21 cellular contexts compared by ENCODE assay signal in the genomic region with DNA sequence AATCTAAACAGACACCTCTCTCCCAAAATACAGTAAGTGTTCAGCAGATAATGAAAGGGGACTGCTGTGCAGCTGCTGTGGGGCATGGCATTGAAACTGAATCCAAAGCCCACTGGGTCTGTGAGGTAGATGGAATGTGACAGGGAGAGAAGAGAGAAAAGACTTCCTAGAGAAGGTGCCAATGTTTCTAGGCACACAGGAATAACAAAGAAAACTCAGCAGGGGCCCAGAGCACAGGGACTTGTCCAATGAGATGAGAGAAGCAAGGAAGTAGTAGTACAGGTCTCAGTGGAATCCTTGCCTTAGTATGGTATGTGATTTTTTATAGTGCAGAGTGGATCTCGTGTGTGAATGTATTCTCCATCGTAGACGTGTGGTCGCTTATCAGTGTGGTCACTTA.
DNase-seq lines count a peak whose midpoint lies in the region; ATAC-seq, FAIRE-seq and TF ChIP-seq lines count a peak whose summit lies in the region.
"Had no signal": no experiment of that assay in that cellular context is flagged by ENCODE, and none has a peak within 500 bp of the region (broad histone marks: within the 10 kb centered on the region; RNA-seq: fewer than 3 reads in every experiment).

No MANE protein-coding gene starts in this region.

- no peak overlapping the region for H3K9ac ChIP-seq in H9 (ENCODE audit: extremely low read depth, insufficient read length, low read length)
- no peak overlapping the region for H3K9ac ChIP-seq in endodermal cell (ENCODE audit: extremely low read depth, low read length, poor library complexity, severe bottlenecking)
- no peak overlapping the region for H3K9ac ChIP-seq in neural progenitor cell
- no peak overlapping the region for H3K9ac ChIP-seq in colonic mucosa (ENCODE audit: low read depth in 2 of 2, low read length in 2 of 2)
- no peak overlapping the region for H3K9ac ChIP-seq in kidney (ENCODE audit: low read length in 2 of 2)
- H3K9ac ChIP-seq: BLaER1 treated with 17β-estradiol and CSF1 and Interleukin-3, amounts not matched to agents 10 nM and 100 nM had no signal

- H3K4me2 ChIP-seq in H9 (ENCODE audit: insufficient read depth, insufficient read length, low read length) = no peak overlapping the region
- H3K4me2 ChIP-seq in neural progenitor cell = no peak overlapping the region
- H3K4me2 ChIP-seq: A549; BLaER1 treated with 17β-estradiol and CSF1 and Interleukin-3, amounts not matched to agents 10 nM and 100 nM had no signal

- TF ChIP-seq CTCF in H9 (conservative IDR thresholded peaks at IDR 0.05) (no peak), endodermal cell (conservative IDR thresholded peaks at IDR 0.05) (no peak), neural progenitor cell (IDR thresholded peaks at IDR 0.05) (no peak), colonic mucosa (IDR thresholded peaks at IDR 0.05) (no peak), kidney (IDR thresholded peaks at IDR 0.05; ENCODE audit: borderline replicate concordance, extremely low read depth, insufficient read depth) (no peak), progenitor cell of endocrine pancreas (IDR thresholded peaks at IDR 0.05; ENCODE audit: unreplicated experiment) (no peak), omental fat pad (IDR thresholded peaks at IDR 0.05) (no peak)

- FAIRE-seq in kidney (lab: Jason Lieb, UNC) = no peak
- FAIRE-seq: A549, D721Med, G401.6 had no signal

- H3F3A ChIP-seq in neural progenitor cell (ENCODE audit: low read depth) = no peaks in the 10 kb centered on the region

- H2BK120ac ChIP-seq in H9 (ENCODE audit: low read depth, low read length, poor library complexity, severe bottlenecking) = no peak overlapping the region

- intact Hi-C loops in colonic mucosa (cut with DNase I) (no loop called here), kidney (cut with DNase I) (no loop called here)

- no peak overlapping the region for H3K4ac ChIP-seq in H9 (ENCODE audit: low read depth, low read length)

- WGBS in H9 (ENCODE audit: extremely low coverage, insufficient read length, low lambda C conversion rate) = no CpG with 5 or more reads among the region's 4 CpGs
- 67 to 95% methylated on average over 1 to 4 of the region's 4 CpGs for WGBS in endodermal cell (ENCODE audit: insufficient coverage in 1 of 2, insufficient read length in 1 of 2), 2 experiments

- H3K27me3 Mint-ChIP-seq in H9 (ENCODE audit: low read depth) (no peaks in the 10 kb centered on the region), endodermal cell (ENCODE audit: insufficient read depth) (no peaks in the 10 kb centered on the region), neural progenitor cell (ENCODE audit: insufficient read depth, low read depth) (no peaks in the 10 kb centered on the region), progenitor cell of endocrine pancreas (no peaks in the 10 kb centered on the region)

- H3K27me3 ChIP-seq in H9 (ENCODE audit: insufficient read depth, low read length) (no peaks in the 10 kb centered on the region), endodermal cell (ENCODE audit: control insufficient read depth, insufficient read depth, low read length, poor library complexity, severe bottlenecking) (no peaks in the 10 kb centered on the region), neural progenitor cell (no peaks in the 10 kb centered on the region), colonic mucosa (no peaks in the 10 kb centered on the region)
- H3K27me3 ChIP-seq: BLaER1 treated with 17β-estradiol and CSF1 and Interleukin-3, amounts not matched to agents 10 nM and 100 nM; SJSA1 had no signal

- H2BK12ac ChIP-seq in H9 (ENCODE audit: insufficient read length, low read depth, low read length) = no peak overlapping the region

- H4K8ac ChIP-seq in H9 (replicated peaks; ENCODE audit: insufficient read length, low read depth, low read length) = no peak overlapping the region

- H3K4me3 ChIP-seq in endodermal cell (ENCODE audit: low read length) = no peak overlapping the region
- H3K4me3 ChIP-seq in neural progenitor cell = no peak overlapping the region
- no peak overlapping the region for H3K4me3 ChIP-seq in colonic mucosa
- no peak overlapping the region for H3K4me3 ChIP-seq in kidney (ENCODE audit: low read length in 2 of 2)
- H3K4me3 ChIP-seq: A549; BLaER1 treated with 17β-estradiol and CSF1 and Interleukin-3, amounts not matched to agents 10 nM and 100 nM; SJSA1 had no signal

- no peak overlapping the region for H3K23ac ChIP-seq in H9 (ENCODE audit: insufficient read length, low read depth, low read length)

- no peaks in the 10 kb centered on the region for H3K23me2 ChIP-seq in H9 (ENCODE audit: insufficient read length, low read depth, low read length, poor library complexity, severe bottlenecking)

- H3K36me3 ChIP-seq in endodermal cell (ENCODE audit: control insufficient read depth, insufficient read depth, low read length) (no peaks in the 10 kb centered on the region), neural progenitor cell (no peaks in the 10 kb centered on the region), colonic mucosa (no peaks in the 10 kb centered on the region), kidney (ENCODE audit: control insufficient read depth in 1 of 2, insufficient read depth in 2 of 2, low read length in 2 of 2) (no peaks in the 10 kb centered on the region)
- H3K36me3 ChIP-seq: BLaER1 treated with 17β-estradiol and CSF1 and Interleukin-3, amounts not matched to agents 10 nM and 100 nM; SJSA1 had no signal

- no peak overlapping the region for H3T11ph ChIP-seq in H9 (ENCODE audit: low read length)

- no peaks in the 10 kb centered on the region for H3K79me1 ChIP-seq in H9 (ENCODE audit: insufficient read depth, low read depth, low read length, poor library complexity, severe bottlenecking)

- H3K27ac Mint-ChIP-seq in H9 (peak overlapping the region in 1 of 3 experiments; percentile 10; a peak in 2 of 7 replicates), endodermal cell (no peak overlapping the region), neural progenitor cell (no peak overlapping the region), progenitor cell of endocrine pancreas (no peak overlapping the region)
- H3K27ac Mint-ChIP-seq: CD4-positive, alpha-beta T cell had no signal

- no peak overlapping the region for H2BK20ac ChIP-seq in H9 (ENCODE audit: low read depth, low read length, poor library complexity, severe bottlenecking)

- no peak overlapping the region for H3K27ac ChIP-seq in H9 (ENCODE audit: insufficient read length, low read depth, low read length)
- H3K27ac ChIP-seq in endodermal cell (ENCODE audit: low read depth, low read length) = no peak overlapping the region
- no peak overlapping the region for H3K27ac ChIP-seq in neural progenitor cell
- no peak overlapping the region for H3K27ac ChIP-seq in colonic mucosa
- H3K27ac ChIP-seq in kidney (ENCODE audit: low read depth in 2 of 2, low read length in 2 of 2) = no peak overlapping the region
- H3K27ac ChIP-seq: A549; BLaER1 treated with 17β-estradiol and CSF1 and Interleukin-3, amounts not matched to agents 10 nM and 100 nM; SJSA1 had no signal

- H3K9me3 Mint-ChIP-seq in H9 = peaks cover 11 to 14% of the 10 kb centered on the region in 2 experiments
- H3K9me3 Mint-ChIP-seq in endodermal cell = peaks cover 14% of the 10 kb centered on the region
- H3K9me3 Mint-ChIP-seq in neural progenitor cell = peaks cover 8% of the 10 kb centered on the region
- peaks cover 13% of the 10 kb centered on the region for H3K9me3 Mint-ChIP-seq in progenitor cell of endocrine pancreas (ENCODE audit: low read depth)
- H3K9me3 Mint-ChIP-seq: CD4-positive, alpha-beta T cell had no signal

- H3K9me3 ChIP-seq in H9 (ENCODE audit: control insufficient read depth, low read depth, low read length) = no peaks in the 10 kb centered on the region
- peaks cover 10% of the 10 kb centered on the region for H3K9me3 ChIP-seq in endodermal cell (ENCODE audit: control insufficient read depth, low read length)
- H3K9me3 ChIP-seq in neural progenitor cell (ENCODE audit: low read depth) = peaks cover 4% of the 10 kb centered on the region
- H3K9me3 ChIP-seq in colonic mucosa = no peaks in the 10 kb centered on the region
- H3K9me3 ChIP-seq in kidney (ENCODE audit: control insufficient read depth in 1 of 2, low read length in 2 of 2) = peaks cover 0 to 12% of the 10 kb centered on the region in 2 donors
- H3K9me3 ChIP-seq: A549, SJSA1 had no signal

- no peaks in the 10 kb centered on the region for H4K20me1 ChIP-seq in H9 (ENCODE audit: control insufficient read depth, insufficient read depth, insufficient read length)
- no peaks in the 10 kb centered on the region for H4K20me1 ChIP-seq in neural progenitor cell (ENCODE audit: low read depth)
- H4K20me1 ChIP-seq: BLaER1 treated with 17β-estradiol and CSF1 and Interleukin-3, amounts not matched to agents 10 nM and 100 nM had no signal

- ATAC-seq in omental fat pad (ENCODE audit: low FRiP score) = no peak
- ATAC-seq: A549 had no signal

- no peak overlapping the region for H4K91ac ChIP-seq in H9 (ENCODE audit: insufficient read length, low read depth, low read length)

- H3K4me1 Mint-ChIP-seq in H9 (peaks cover 56 to 57% of the 10 kb centered on the region in 2 experiments), endodermal cell (peaks cover 29% of the 10 kb centered on the region), neural progenitor cell (peaks cover 11% of the 10 kb centered on the region), progenitor cell of endocrine pancreas (ENCODE audit: low read depth) (peaks cover 10% of the 10 kb centered on the region)

- H2AK5ac ChIP-seq in H9 (ENCODE audit: insufficient read length, low read length) = no peak overlapping the region

- H3K4me1 ChIP-seq in H9 (ENCODE audit: insufficient read depth, low read length) = peaks cover 8% of the 10 kb centered on the region; the same call in 1 of the 2 replicates
- no peaks in the 10 kb centered on the region for H3K4me1 ChIP-seq in endodermal cell (ENCODE audit: control insufficient read depth, insufficient read depth, low read length)
- H3K4me1 ChIP-seq in neural progenitor cell = peaks cover 4% of the 10 kb centered on the region
- no peaks in the 10 kb centered on the region for H3K4me1 ChIP-seq in colonic mucosa
- H3K4me1 ChIP-seq in kidney (ENCODE audit: control insufficient read depth in 1 of 2, insufficient read depth in 1 of 2, low read depth in 1 of 2, low read length in 2 of 2) = peaks cover 0 to 8% of the 10 kb centered on the region in 2 donors
- H3K4me1 ChIP-seq: A549; BLaER1 treated with 17β-estradiol and CSF1 and Interleukin-3, amounts not matched to agents 10 nM and 100 nM; SJSA1 had no signal

- no peak overlapping the region for H3K18ac ChIP-seq in H9 (ENCODE audit: insufficient read length, low read depth, low read length)

- H3K36me3 Mint-ChIP-seq in H9 (ENCODE audit: insufficient read depth in 1 of 3, low read depth in 3 of 3) = peaks cover 0 to 15% (median 13%) of the 10 kb centered on the region in 3 experiments; a peak in 5 of 7 replicates
- peaks cover 2% of the 10 kb centered on the region for H3K36me3 Mint-ChIP-seq in endodermal cell (ENCODE audit: low read depth)
- H3K36me3 Mint-ChIP-seq in neural progenitor cell = peaks cover 4% of the 10 kb centered on the region
- H3K36me3 Mint-ChIP-seq in progenitor cell of endocrine pancreas (ENCODE audit: insufficient read depth) = peaks cover 1% of the 10 kb centered on the region

- H3K14ac ChIP-seq in H9 (ENCODE audit: insufficient read depth, low read length) = no peak overlapping the region

- H2BK15ac ChIP-seq in H9 (ENCODE audit: low read depth, low read length) = no peak overlapping the region

- H4K5ac ChIP-seq in H9 (ENCODE audit: insufficient read length, low read depth, low read length) = no peak overlapping the region

- H2BK5ac ChIP-seq in H9 (ENCODE audit: insufficient read length, low read length) = no peak overlapping the region

- no peak overlapping the region for H3K56ac ChIP-seq in H9 (ENCODE audit: insufficient read length, low read depth, low read length)

- H3K79me2 ChIP-seq in H9 (ENCODE audit: insufficient read depth, low read length) = no peaks in the 10 kb centered on the region
- no peaks in the 10 kb centered on the region for H3K79me2 ChIP-seq in neural progenitor cell (ENCODE audit: low read depth)

- DNase-seq in H9 (peak; percentile 73), endodermal cell (peak; percentile 86), neural progenitor cell (ENCODE audit: low spot score) (peak; percentile 63), colonic mucosa (no peak), kidney (no peak), progenitor cell of endocrine pancreas (ENCODE audit: low spot score, unreplicated experiment) (no peak), omental fat pad (ENCODE audit: low spot score) (no peak)
- DNase-seq: AML-193; CD4-positive, alpha-beta T cell; GOT3; KG1; MM.1S; NCI-H2029; NCI-H526 treated with DMSO at 0.1 percent for 48 hours; Right ventricle myocardium superior; RPMI8226 had no signal

- H2AFZ ChIP-seq in H9 (ENCODE audit: low read length) (no peak overlapping the region), neural progenitor cell (replicated peaks) (no peak overlapping the region)

- H3K4me3 Mint-ChIP-seq in H9 (peak overlapping the region in 1 of 2 experiments; percentile 48; a peak in 1 of 5 replicates), endodermal cell (no peak overlapping the region), neural progenitor cell (no peak overlapping the region), progenitor cell of endocrine pancreas (ENCODE audit: low read depth) (no peak overlapping the region)
- H3K4me3 Mint-ChIP-seq: CD4-positive, alpha-beta T cell had no signal

Comparison
In these comparisons a context has a peak if more than half of its experiments do, and no peak if none do; other contexts are left out.
1. DNase-seq: peak in H9 (single experiment), endodermal cell (single experiment) and neural progenitor cell (single experiment); none in colonic mucosa (single experiment), kidney (single experiment), progenitor cell of endocrine pancreas (single experiment) and omental fat pad (single experiment).